Comparison of ENCODE assay signal across 23 cellular contexts in genomic region chr2:2701176-2701781, GRCh38.
DNase-seq lines count a peak whose midpoint lies in the region; ATAC-seq, FAIRE-seq and TF ChIP-seq lines count a peak whose summit lies in the region.
"Had no signal": no experiment of that assay in that cellular context is flagged by ENCODE, and none has a peak within 500 bp of the region (broad histone marks: within the 10 kb centered on the region; RNA-seq: fewer than 3 reads in every experiment).

No MANE protein-coding gene starts in this region.

- H3K4ac ChIP-seq in H1 (replicated peaks; ENCODE audit: insufficient read length, low read depth, low read length): no peak overlapping the region

- H2BK20ac ChIP-seq in H1 (ENCODE audit: low read length): peak overlapping the region; percentile 61; the same call in 1 of the 2 replicates

- DNase-seq in H1 (ENCODE audit: low read depth in 1 of 2, low spot score in 2 of 2) (no peak), neural crest cell (ENCODE audit: low read depth, low spot score) (no peak), posterior vena cava (ENCODE audit: low spot score) (peak; percentile 70), NCI-H2227 (lab: John Stamatoyannopoulos, UW; ENCODE audit: unreplicated experiment) (no peak), mucosa of descending colon (no peak), NCI-H526 (lab: John Stamatoyannopoulos, UW) (no peak)
- no peak for DNase-seq in activated CD8-positive, alpha-beta memory T cell treated with anti-CD3 and anti-CD28 coated beads for 24 hours
- DNase-seq: AML-193; Caco-2; Calu3; CD4-positive, alpha-beta T cell; CD8-positive, alpha-beta T cell; GF-D8 had no signal

- H3K9me3 Mint-ChIP-seq in neural crest cell: no peaks in the 10 kb centered on the region
- H3K9me3 Mint-ChIP-seq: CD4-positive, alpha-beta T cell; CD8-positive, alpha-beta T cell had no signal

- no peak overlapping the region for H4K91ac ChIP-seq in H1 (replicated peaks; ENCODE audit: insufficient read length, low read length)

- H3K14ac ChIP-seq in H1 (ENCODE audit: insufficient read length): no peak overlapping the region

- H3K27ac ChIP-seq in KOPT-K1 (ENCODE audit: low read depth, low read length, poor library complexity, severe bottlenecking) (peak overlapping the region; percentile 96), H1 (ENCODE audit: low read depth, low read length) (no peak overlapping the region)
- H3K27ac ChIP-seq: 22Rv1; A549; BLaER1 treated with 17β-estradiol and CSF1 and Interleukin-3, amounts not matched to agents 10 nM and 100 nM; C4-2B had no signal

- H3K36me3 ChIP-seq in KOPT-K1 (ENCODE audit: insufficient read depth, low read length) (no peaks in the 10 kb centered on the region), H1 (ENCODE audit: control insufficient read depth in 2 of 4, insufficient read depth in 4 of 4, low read length in 3 of 4) (no peaks in the 10 kb centered on the region), mucosa of descending colon (ENCODE audit: low read depth) (no peaks in the 10 kb centered on the region)
- H3K36me3 ChIP-seq: BLaER1 treated with 17β-estradiol and CSF1 and Interleukin-3, amounts not matched to agents 10 nM and 100 nM had no signal

- no peak overlapping the region for H2BK15ac ChIP-seq in H1 (ENCODE audit: low read length)

- no peak overlapping the region for H3K4me2 ChIP-seq in H1 (ENCODE audit: insufficient read depth in 1 of 2, low read depth in 2 of 2, low read length in 2 of 2)
- H3K4me2 ChIP-seq: A549; BLaER1 treated with 17β-estradiol and CSF1 and Interleukin-3, amounts not matched to agents 10 nM and 100 nM had no signal

- H3K23me2 ChIP-seq in H1 (ENCODE audit: low read depth, low read length): no peaks in the 10 kb centered on the region

- H3K4me3 Mint-ChIP-seq in neural crest cell: no peak overlapping the region
- H3K4me3 Mint-ChIP-seq: B cell; CD4-positive, alpha-beta T cell; CD8-positive, alpha-beta T cell had no signal

- H4K20me1 ChIP-seq in H1 (replicated peaks in 1 of 2; ENCODE audit: control insufficient read depth in 1 of 2, insufficient read depth in 2 of 2, low read length in 2 of 2): no peaks in the 10 kb centered on the region
- H4K20me1 ChIP-seq: BLaER1 treated with 17β-estradiol and CSF1 and Interleukin-3, amounts not matched to agents 10 nM and 100 nM had no signal

- H3K4me1 ChIP-seq in H1 (replicated peaks in 1 of 4; ENCODE audit: control insufficient read depth in 3 of 4, insufficient read depth in 4 of 4, low read length in 3 of 4) (peaks cover 0 to 11% (median 6%) of the 10 kb centered on the region in 4 experiments; a peak in 4 of 7 replicates), mucosa of descending colon (ENCODE audit: low read depth) (no peaks in the 10 kb centered on the region)
- H3K4me1 ChIP-seq: A549, Caco-2 had no signal

- H3K36me3 Mint-ChIP-seq in neural crest cell (ENCODE audit: low read depth): no peaks in the 10 kb centered on the region
- H3K36me3 Mint-ChIP-seq: CD8-positive, alpha-beta T cell had no signal

- H3K4me3 ChIP-seq in H1 (ENCODE audit: extremely low read depth in 1 of 4, insufficient read depth in 2 of 4, low read depth in 3 of 4, low read length in 4 of 4) (no peak overlapping the region), mucosa of descending colon (no peak overlapping the region)
- H3K4me3 ChIP-seq: A549; BLaER1 treated with 17β-estradiol and CSF1 and Interleukin-3, amounts not matched to agents 10 nM and 100 nM had no signal

- H3K9ac ChIP-seq in H1 (replicated peaks in 1 of 4; ENCODE audit: extremely low read depth in 1 of 4, low read depth in 3 of 4, low read length in 3 of 4): no peak overlapping the region
- H3K9ac ChIP-seq: BLaER1 treated with 17β-estradiol and CSF1 and Interleukin-3, amounts not matched to agents 10 nM and 100 nM had no signal

- H3K4me1 Mint-ChIP-seq in neural crest cell: peaks cover 34% of the 10 kb centered on the region
- H3K4me1 Mint-ChIP-seq: B cell had no signal

- H2BK5ac ChIP-seq in H1 (ENCODE audit: low read depth, low read length): no peak overlapping the region

- H3K56ac ChIP-seq in H1 (replicated peaks; ENCODE audit: insufficient read length, low read depth, low read length): no peak overlapping the region

- intact Hi-C loops in posterior vena cava (cut with DNase I): no loop called here
- intact Hi-C loops in mucosa of descending colon (cut with DNase I, micrococcal nuclease): no loop called here

- no peak overlapping the region for H2BK12ac ChIP-seq in H1 (ENCODE audit: low read depth, low read length)

- WGBS in H1 (ENCODE audit: extremely low coverage in 1 of 2, insufficient coverage in 1 of 2, insufficient read length in 1 of 2, insufficient replicate concordance in 2 of 2, low coverage in 1 of 2, low lambda C conversion rate in 2 of 2, missing lambda C conversion rate in 1 of 2), 2 experiments: 95% methylated on average over 18 of the region's 22 CpGs; no CpG with 5 or more reads in 1 of the 2 experiments

- POLR2A ChIA-PET in H1 (lab: Charles Lee; ENCODE audit: partially characterized antibody): no interaction called here

- FAIRE-seq in H1 (lab: Jason Lieb, UNC): no peak
- FAIRE-seq: A549, D721Med, G401.6, GM12891, GM19239 had no signal

- peak overlapping the region; percentile 27 for H3K27ac Mint-ChIP-seq in neural crest cell (ENCODE audit: unreplicated experiment)
- H3K27ac Mint-ChIP-seq: B cell; CD4-positive, alpha-beta T cell; CD8-positive, alpha-beta T cell had no signal

- H4K8ac ChIP-seq in H1 (ENCODE audit: extremely low read depth, insufficient read depth, low read length): no peak overlapping the region

- TF ChIP-seq CTCF in H1 (IDR thresholded peaks at IDR 0.05; ENCODE audit: control extremely low read depth in 1 of 3, insufficient read depth in 1 of 3, low read depth in 1 of 3, low read length in 3 of 3) (no peak), neural crest cell (conservative IDR thresholded peaks at IDR 0.05) (no peak), mucosa of descending colon (IDR thresholded peaks at IDR 0.05) (no peak)

- H2AFZ ChIP-seq in H1 (ENCODE audit: low read length): no peak overlapping the region

- TF ChIP-seq RAD21 in H1 (IDR thresholded peaks at IDR 0.05 in 1 of 2, conservative IDR thresholded peaks at IDR 0.05 in 1 of 2; ENCODE audit: low read depth in 2 of 2, low read length in 2 of 2): no peak

- no peaks in the 10 kb centered on the region for H3K79me2 ChIP-seq in H1 (ENCODE audit: control insufficient read depth in 1 of 2, insufficient read depth in 2 of 2, low read length in 2 of 2)

- H3K79me1 ChIP-seq in H1 (ENCODE audit: low read depth, low read length): no peaks in the 10 kb centered on the region

- CTCF ChIA-PET in H1 (lab: Charles Lee; ENCODE audit: partially characterized antibody): interaction anchor here (1.1 kb wide), 1 partner anchor 143 kb away, joined by 3 read pairs; no protein-coding TSS in a partner anchor

- H3K9me3 ChIP-seq in KOPT-K1 (ENCODE audit: insufficient read depth, low read length, poor library complexity, severe bottlenecking) (no peaks in the 10 kb centered on the region), H1 (ENCODE audit: insufficient read depth in 2 of 2, low read depth in 1 of 2, low read length in 1 of 2) (no peaks in the 10 kb centered on the region), mucosa of descending colon (no peaks in the 10 kb centered on the region)
- H3K9me3 ChIP-seq: A549; BLaER1 treated with 17β-estradiol and CSF1 and Interleukin-3, amounts not matched to agents 10 nM and 100 nM; Caco-2 had no signal

- H3K27me3 Mint-ChIP-seq in neural crest cell (ENCODE audit: low read depth): peaks cover 6% of the 10 kb centered on the region
- H3K27me3 Mint-ChIP-seq: B cell; CD4-positive, alpha-beta T cell had no signal

- TF ChIP-seq EP300 in H1 (IDR thresholded peaks at IDR 0.05; ENCODE audit: borderline replicate concordance in 1 of 2, low read depth in 2 of 2, low read length in 2 of 2): no peak

- no peak overlapping the region for H3K18ac ChIP-seq in H1 (ENCODE audit: extremely low read depth, low read length)

- H2BK120ac ChIP-seq in H1 (replicated peaks; ENCODE audit: low read depth, low read length): no peak overlapping the region

- no peak for ATAC-seq in mucosa of descending colon
- ATAC-seq: A549; CD8-positive, alpha-beta T cell had no signal

- no peak overlapping the region for H4K5ac ChIP-seq in H1 (ENCODE audit: insufficient read length, low read depth, low read length)

- TF ChIP-seq POLR2A in H1 (IDR thresholded peaks at IDR 0.05; ENCODE audit: control extremely low read depth in 1 of 2, low read depth in 2 of 2, low read length in 2 of 2): no peak

- H3K23ac ChIP-seq in H1 (ENCODE audit: insufficient read length): no peak overlapping the region

- no peaks in the 10 kb centered on the region for H3K27me3 ChIP-seq in H1 (replicated peaks in 1 of 4; ENCODE audit: control insufficient read depth in 3 of 4, extremely low read depth in 1 of 4, insufficient read depth in 3 of 4, low read length in 3 of 4)
- H3K27me3 ChIP-seq: BLaER1 treated with 17β-estradiol and CSF1 and Interleukin-3, amounts not matched to agents 10 nM and 100 nM had no signal

- H2AK5ac ChIP-seq in H1 (ENCODE audit: low read depth, low read length): no peak overlapping the region

TF ChIP-seq in H1, 55 proteins besides CTCF, POLR2A, EP300 and RAD21:
- TF ChIP-seq GTF2F1 (IDR thresholded peaks at IDR 0.05; ENCODE audit: borderline replicate concordance, low read depth, low read length) (no peak), TCF12 (IDR thresholded peaks at IDR 0.05; ENCODE audit: low read depth, low read length) (no peak), KDM5A (IDR thresholded peaks at IDR 0.05; ENCODE audit: low read length) (no peak), POLR2AphosphoS5 (IDR thresholded peaks at IDR 0.05; ENCODE audit: low read depth, low read length) (no peak), POU5F1 (IDR thresholded peaks at IDR 0.05; ENCODE audit: low read depth, low read length) (no peak), BCL11A (IDR thresholded peaks at IDR 0.05; ENCODE audit: low read depth in 2 of 2, low read length in 2 of 2) (no peak), EGR1 (IDR thresholded peaks at IDR 0.05; ENCODE audit: borderline replicate concordance, low read depth, low read length) (no peak), TAF1 (IDR thresholded peaks at IDR 0.05; ENCODE audit: low read depth, low read length) (no peak), SP4 (IDR thresholded peaks at IDR 0.05; ENCODE audit: low read length) (no peak), CREB1 (IDR thresholded peaks at IDR 0.05) (no peak)
- TF ChIP-seq, protein P1, sequence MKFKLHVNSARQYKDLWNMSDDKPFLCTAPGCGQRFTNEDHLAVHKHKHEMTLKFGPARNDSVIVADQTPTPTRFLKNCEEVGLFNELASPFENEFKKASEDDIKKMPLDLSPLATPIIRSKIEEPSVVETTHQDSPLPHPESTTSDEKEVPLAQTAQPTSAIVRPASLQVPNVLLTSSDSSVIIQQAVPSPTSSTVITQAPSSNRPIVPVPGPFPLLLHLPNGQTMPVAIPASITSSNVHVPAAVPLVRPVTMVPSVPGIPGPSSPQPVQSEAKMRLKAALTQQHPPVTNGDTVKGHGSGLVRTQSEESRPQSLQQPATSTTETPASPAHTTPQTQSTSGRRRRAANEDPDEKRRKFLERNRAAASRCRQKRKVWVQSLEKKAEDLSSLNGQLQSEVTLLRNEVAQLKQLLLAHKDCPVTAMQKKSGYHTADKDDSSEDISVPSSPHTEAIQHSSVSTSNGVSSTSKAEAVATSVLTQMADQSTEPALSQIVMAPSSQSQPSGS (IDR thresholded peaks at IDR 0.05; ENCODE audit: low read length): no peak
